8 cellular contexts compared by ENCODE assay signal in the genomic region with DNA sequence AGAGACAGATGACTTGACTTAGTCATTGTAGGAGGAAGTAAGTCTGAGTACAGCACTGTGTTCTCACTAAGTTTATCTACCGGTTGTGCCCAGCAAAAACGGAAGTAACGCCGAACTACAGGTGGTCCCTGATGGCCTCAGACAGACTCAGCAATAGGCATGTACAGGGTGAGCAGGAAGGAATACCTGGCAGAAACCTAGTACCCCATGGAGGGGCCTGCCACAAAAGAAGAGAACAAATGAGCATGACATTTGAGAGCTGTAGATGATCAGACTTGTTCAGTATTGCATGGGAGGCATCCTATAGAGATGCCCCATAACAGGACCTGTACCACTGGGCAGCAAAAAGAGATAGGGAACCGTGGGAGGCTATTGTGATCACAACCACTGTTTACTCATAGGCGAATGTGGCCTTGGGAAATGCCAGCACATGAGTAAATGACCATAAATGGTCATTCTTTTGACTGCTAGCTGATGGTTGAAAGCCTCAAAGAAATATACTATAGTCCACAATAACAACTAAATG.
DNase-seq lines count a peak whose midpoint lies in the region; ATAC-seq lines count a peak whose summit lies in the region.

No MANE protein-coding gene starts in this region.

- no peak overlapping the region for H2AK5ac ChIP-seq in mesenchymal stem cell (ENCODE audit: low read length, severe bottlenecking)

- H3K4me3 Mint-ChIP-seq in activated CD4-positive, alpha-beta T cell treated with anti-CD3 and anti-CD28 coated beads, Interleukin-2, amount 10 ng/mL, durations not matched to agents 7 days and 5 days, result no peak overlapping the region
- H3K4me3 Mint-ChIP-seq in T-helper 17 cell, result peak overlapping the region; percentile 69

- H4K8ac ChIP-seq in mesenchymal stem cell (ENCODE audit: low read length), result no peak overlapping the region

- H2BK12ac ChIP-seq in mesenchymal stem cell (ENCODE audit: low read length in 2 of 2), result peak overlapping the region; percentile 15 to 97

- H3K9me3 ChIP-seq in T-helper 17 cell (ENCODE audit: control insufficient read depth, low read length, poor library complexity, severe bottlenecking) (no peaks in the 10 kb centered on the region), mesenchymal stem cell (ENCODE audit: control insufficient read depth, low read length) (no peaks in the 10 kb centered on the region)

- CTCF ChIA-PET in activated CD4-positive, alpha-beta T cell treated with anti-CD3 and anti-CD28 coated beads, Interleukin-2, amount 10 ng/mL, durations not matched to agents 7 days and 5 days (lab: Charles Lee), result interaction anchor here (0.6 to 1.6 kb wide), 3 partner anchors 10 to 78 kb away, joined by 3 to 5 read pairs (median 3); no protein-coding TSS in a partner anchor

- no peaks in the 10 kb centered on the region for H3K27me3 Mint-ChIP-seq in activated CD4-positive, alpha-beta T cell treated with anti-CD3 and anti-CD28 coated beads, Interleukin-2, amount 10 ng/mL, durations not matched to agents 7 days and 5 days
- no peaks in the 10 kb centered on the region for H3K27me3 Mint-ChIP-seq in T-helper 17 cell

- H2BK15ac ChIP-seq in mesenchymal stem cell (ENCODE audit: low read depth, poor library complexity, severe bottlenecking), result no peak overlapping the region

- peak overlapping the region; percentile 56 to 72 for H3K18ac ChIP-seq in mesenchymal stem cell (ENCODE audit: low read depth in 1 of 2, low read length in 2 of 2)

- POLR2A ChIA-PET in activated CD4-positive, alpha-beta T cell treated with anti-CD3 and anti-CD28 coated beads, Interleukin-2, amount 10 ng/mL, durations not matched to agents 7 days and 5 days (lab: Charles Lee), result no interaction called here

- no peak overlapping the region for H3K27ac ChIP-seq in mesenchymal stem cell (ENCODE audit: low read length, poor library complexity, severe bottlenecking)

- H3K4me1 ChIP-seq in mesenchymal stem cell (ENCODE audit: control insufficient read depth, insufficient read depth, low read depth, low read length), result no peaks in the 10 kb centered on the region

- peak overlapping the region in 1 of 2 experiments; percentile 29 for H3K4ac ChIP-seq in mesenchymal stem cell (ENCODE audit: low read depth in 1 of 2, low read length in 2 of 2)

- H3K4me3 ChIP-seq in mesenchymal stem cell (ENCODE audit: insufficient read depth in 1 of 2, low read depth in 1 of 2, low read length in 2 of 2), result no peak overlapping the region

- H3K9me3 Mint-ChIP-seq in activated CD4-positive, alpha-beta T cell treated with anti-CD3 and anti-CD28 coated beads, Interleukin-2, amount 10 ng/mL, durations not matched to agents 7 days and 5 days, result peaks cover 17% of the 10 kb centered on the region

- 74% methylated on average over 6 of the region's 6 CpGs for WGBS in mesenchymal stem cell

- no peaks in the 10 kb centered on the region for H3K36me3 ChIP-seq in mesenchymal stem cell (ENCODE audit: control insufficient read depth in 1 of 2, insufficient read depth in 2 of 2, low read depth in 1 of 2, low read length in 2 of 2)

- no peak overlapping the region for H2BK5ac ChIP-seq in mesenchymal stem cell (ENCODE audit: low read depth, low read length, poor library complexity, severe bottlenecking)

- no peak overlapping the region for H2AFZ ChIP-seq in mesenchymal stem cell (ENCODE audit: low read depth, low read length)

- no peak overlapping the region for H3K9ac ChIP-seq in mesenchymal stem cell (ENCODE audit: low read length)

- peak overlapping the region; percentile 2 for H2BK120ac ChIP-seq in mesenchymal stem cell (ENCODE audit: low read depth, low read length)

- ATAC-seq in HG03025 (IDR thresholded peaks at IDR 0.05; ENCODE audit: low FRiP score, unreplicated experiment), result peak; percentile 73
- ATAC-seq in T-helper 17 cell, result peak; percentile 52

- peak overlapping the region; percentile 87 for H3K27ac Mint-ChIP-seq in activated CD4-positive, alpha-beta T cell treated with anti-CD3 and anti-CD28 coated beads, Interleukin-2, amount 10 ng/mL, durations not matched to agents 7 days and 5 days
- H3K27ac Mint-ChIP-seq in T-helper 17 cell, result no peak overlapping the region

- H4K91ac ChIP-seq in mesenchymal stem cell (ENCODE audit: low read length), result no peak overlapping the region

- H3K23ac ChIP-seq in mesenchymal stem cell (ENCODE audit: low read length in 2 of 2), result peak overlapping the region in 1 of 2 experiments; percentile 28

- DNase-seq in activated CD4-positive, alpha-beta T cell treated with anti-CD3 and anti-CD28 coated beads, Interleukin-2, amount 10 ng/mL, durations not matched to agents 7 days and 5 days, result no peak
- DNase-seq in activated CD4-positive, alpha-beta T cell treated with anti-CD3 and anti-CD28 coated beads, Interleukin-2, amount 50 U/mL, for 4 hours, result no peak
- DNase-seq in T-helper 17 cell (no peak), mesenchymal stem cell (peak; percentile 73), NCI-H1417 (lab: John Stamatoyannopoulos, UW) (no peak), NCI-H2107 (lab: John Stamatoyannopoulos, UW) (no peak), D341Med (ENCODE audit: low spot score) (no peak)

- H3K4me1 Mint-ChIP-seq in activated CD4-positive, alpha-beta T cell treated with anti-CD3 and anti-CD28 coated beads, Interleukin-2, amount 10 ng/mL, durations not matched to agents 7 days and 5 days, result peaks cover 22% of the 10 kb centered on the region
- H3K4me1 Mint-ChIP-seq in T-helper 17 cell, result peaks cover 22% of the 10 kb centered on the region

- H3K79me1 ChIP-seq in mesenchymal stem cell (replicated peaks; ENCODE audit: low read length, poor library complexity, severe bottlenecking), result no peaks in the 10 kb centered on the region

- H3K14ac ChIP-seq in mesenchymal stem cell (ENCODE audit: low read length in 2 of 2), result no peak overlapping the region

- H3K4me2 ChIP-seq in mesenchymal stem cell (ENCODE audit: low read length, poor library complexity, severe bottlenecking), result no peak overlapping the region

- no peaks in the 10 kb centered on the region for H3K27me3 ChIP-seq in mesenchymal stem cell (ENCODE audit: control insufficient read depth in 1 of 2, insufficient read depth in 1 of 2, low read length in 2 of 2)

- H3K36me3 Mint-ChIP-seq in activated CD4-positive, alpha-beta T cell treated with anti-CD3 and anti-CD28 coated beads, Interleukin-2, amount 10 ng/mL, durations not matched to agents 7 days and 5 days (ENCODE audit: low read depth), result peaks cover 29% of the 10 kb centered on the region
- no peaks in the 10 kb centered on the region for H3K36me3 Mint-ChIP-seq in T-helper 17 cell (ENCODE audit: low read depth)
